1 cellular context compared by ENCODE assay signal in genomic region chr6:125643967-125644661, GRCh38.
TF ChIP-seq lines count a peak whose summit lies in the region.
"Not testable (repeated sequence)": the region's sequence is repeated elsewhere in the genome, so short reads cannot be mapped to it uniquely, and the experiment has no call there.

No MANE protein-coding gene starts in this region.

TF ChIP-seq in K562, 482 proteins besides CTCF, POLR2A, EP300 and RAD21 (continued from another document and continues in another):
- TF ChIP-seq ZBTB40 (IDR thresholded peaks at IDR 0.05) (peak; percentile 52), TFAP4 (CRISPR knock-in tag; IDR thresholded peaks at IDR 0.05; ENCODE audit: borderline replicate concordance) (peak; percentile 45; the same call in 1 of the 2 replicates), PHF8 (IDR thresholded peaks at IDR 0.05; ENCODE audit: borderline replicate concordance, low read length) (peak; percentile 27; the same call in 1 of the 2 replicates), CXXC5 (CRISPR knock-in tag; IDR thresholded peaks at IDR 0.05) (peak; percentile 48), MAZ (CRISPR knock-in tag; conservative IDR thresholded peaks at IDR 0.05 in 1 of 2, IDR thresholded peaks at IDR 0.05 in 1 of 2) (0 out of 4 replicates have a peak, but pooled peaks of 1 of the 2 experiments have one; percentile 31), MGA (IDR thresholded peaks at IDR 0.05) (peak; percentile 82), NFRKB (IDR thresholded peaks at IDR 0.05; ENCODE audit: low read depth) (0 out of 2 replicates have a peak, but pooled peaks have one; percentile 35), MNT (conservative IDR thresholded peaks at IDR 0.05) (0 out of 4 replicates have a peak, but pooled peaks of 1 of the 2 experiments have one; percentile 21), CBX1 (IDR thresholded peaks at IDR 0.05; ENCODE audit: low read depth) (0 out of 2 replicates have a peak, but pooled peaks have one; percentile 30), ZFX (CRISPR knock-in tag; IDR thresholded peaks at IDR 0.05) (peak; percentile 39; the same call in 1 of the 2 replicates), ELF1 (tag; IDR thresholded peaks at IDR 0.05) (peak; percentile 62), TAF9B (IDR thresholded peaks at IDR 0.05; ENCODE audit: partially characterized antibody) (peak; percentile 22), SMARCA4 (IDR thresholded peaks at IDR 0.05) (peak; percentile 38; the same call in 1 of the 2 replicates), E2F6 (IDR thresholded peaks at IDR 0.05; ENCODE audit: borderline replicate concordance in 1 of 2, extremely low read depth in 1 of 2, insufficient read depth in 1 of 2, insufficient read length in 1 of 2, low read depth in 1 of 2, low read length in 1 of 2, poor library complexity in 1 of 2, severe bottlenecking in 1 of 2) (peak; percentile 71 to 90), TOE1 (IDR thresholded peaks at IDR 0.05; ENCODE audit: borderline replicate concordance) (0 out of 2 replicates have a peak, but pooled peaks have one; percentile 29), MAX (CRISPR knock-in tag; IDR thresholded peaks at IDR 0.05) (peak; percentile 50; the same call in 1 of the 2 replicates), ATF7 (IDR thresholded peaks at IDR 0.05) (0 out of 2 replicates have a peak, but pooled peaks have one; percentile 22)
- TF ChIP-seq ZBTB40 (CRISPR knock-in tag; IDR thresholded peaks at IDR 0.05); TOE1 (CRISPR knock-in tag; IDR thresholded peaks at IDR 0.05; ENCODE audit: borderline replicate concordance, low read depth): not testable (repeated sequence)
- TF ChIP-seq, protein P1, sequence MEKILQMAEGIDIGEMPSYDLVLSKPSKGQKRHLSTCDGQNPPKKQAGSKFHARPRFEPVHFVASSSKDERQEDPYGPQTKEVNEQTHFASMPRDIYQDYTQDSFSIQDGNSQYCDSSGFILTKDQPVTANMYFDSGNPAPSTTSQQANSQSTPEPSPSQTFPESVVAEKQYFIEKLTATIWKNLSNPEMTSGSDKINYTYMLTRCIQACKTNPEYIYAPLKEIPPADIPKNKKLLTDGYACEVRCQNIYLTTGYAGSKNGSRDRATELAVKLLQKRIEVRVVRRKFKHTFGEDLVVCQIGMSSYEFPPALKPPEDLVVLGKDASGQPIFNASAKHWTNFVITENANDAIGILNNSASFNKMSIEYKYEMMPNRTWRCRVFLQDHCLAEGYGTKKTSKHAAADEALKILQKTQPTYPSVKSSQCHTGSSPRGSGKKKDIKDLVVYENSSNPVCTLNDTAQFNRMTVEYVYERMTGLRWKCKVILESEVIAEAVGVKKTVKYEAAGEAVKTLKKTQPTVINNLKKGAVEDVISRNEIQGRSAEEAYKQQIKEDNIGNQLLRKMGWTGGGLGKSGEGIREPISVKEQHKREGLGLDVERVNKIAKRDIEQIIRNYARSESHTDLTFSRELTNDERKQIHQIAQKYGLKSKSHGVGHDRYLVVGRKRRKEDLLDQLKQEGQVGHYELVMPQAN (IDR thresholded peaks at IDR 0.05; ENCODE audit: borderline replicate concordance), result 0 out of 2 replicates have a peak, but pooled peaks have one; percentile 33
- TF ChIP-seq, protein P2, sequence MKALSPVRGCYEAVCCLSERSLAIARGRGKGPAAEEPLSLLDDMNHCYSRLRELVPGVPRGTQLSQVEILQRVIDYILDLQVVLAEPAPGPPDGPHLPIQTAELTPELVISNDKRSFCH (CRISPR knock-in tag; IDR thresholded peaks at IDR 0.05), result not testable (repeated sequence)
- TF ChIP-seq, protein P2 (tag; IDR thresholded peaks at IDR 0.05), result 0 out of 2 replicates have a peak, but pooled peaks have one; percentile 20
